Comparison of ENCODE assay signal across 8 cellular contexts in the genomic region with DNA sequence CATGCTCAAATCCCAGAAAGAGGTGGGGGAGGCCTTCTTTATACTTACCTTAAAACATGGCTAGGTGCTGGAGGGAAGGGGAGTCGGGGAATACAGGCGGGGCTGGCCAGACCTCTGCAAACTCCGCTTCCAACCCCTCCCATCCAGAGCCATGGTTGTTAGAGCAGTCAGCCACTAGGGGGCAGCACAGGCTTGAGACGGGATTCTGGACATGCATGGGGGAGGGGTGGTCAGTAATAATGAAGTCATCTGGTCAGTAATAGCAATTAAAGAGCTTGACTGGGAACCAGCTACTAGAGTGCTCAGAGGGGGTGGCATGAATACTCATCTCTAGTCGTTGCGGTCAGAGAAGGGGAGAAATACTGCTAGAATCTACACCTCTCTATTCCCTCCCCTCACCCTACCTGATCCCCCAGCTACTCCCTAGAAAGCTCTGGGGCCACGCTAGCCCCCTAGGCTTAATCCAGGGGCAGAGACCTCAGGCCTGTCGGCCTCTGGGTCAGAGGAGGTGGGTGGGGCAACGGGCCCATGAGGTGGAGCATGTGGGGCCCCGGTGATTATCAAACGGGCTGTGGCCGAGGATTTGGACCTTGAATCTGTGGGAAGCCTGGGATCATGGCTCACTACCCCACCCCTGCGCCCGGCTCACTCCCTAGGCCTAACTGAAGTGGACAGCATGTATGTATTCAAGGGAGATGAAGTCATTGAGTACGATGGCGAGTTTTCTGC. TPM values are rescaled to one million over a fixed set of nuclear protein-coding genes. Genes with fewer than 3 reads are reported as not detected.
DNase-seq lines count a peak whose midpoint lies in the region; ATAC-seq, FAIRE-seq and TF ChIP-seq lines count a peak whose summit lies in the region.

No MANE protein-coding gene starts in this region.

- H3K9me3 ChIP-seq in spleen: no peaks in the 10 kb centered on the region

- no peak overlapping the region for H3K27ac Mint-ChIP-seq in WTC11

- POLR2A ChIA-PET in WTC11 (lab: Charles Lee): interaction anchor here (0.6 to 1.0 kb wide), 3 partner anchors 12 to 31 kb away, joined by 3 to 4 read pairs (median 3); no protein-coding TSS in a partner anchor

- peak; percentile 65 for ATAC-seq in HG02763 (IDR thresholded peaks at IDR 0.05; ENCODE audit: unreplicated experiment)
- peak; percentile 88 for ATAC-seq in WTC11
- ATAC-seq in HG03457 (IDR thresholded peaks at IDR 0.05; ENCODE audit: unreplicated experiment): no peak

- H3K36me3 ChIP-seq in bronchial epithelial cell (ENCODE audit: control insufficient read depth, insufficient read depth, low read length): no peaks in the 10 kb centered on the region
- no peaks in the 10 kb centered on the region for H3K36me3 ChIP-seq in spleen

- 30 to 40% (median 37%) methylated on average over 16 of the region's 16 CpGs for whole genome bisulfite sequencing in spleen, 5 donors

- H3K27me3 Mint-ChIP-seq in WTC11 (ENCODE audit: low read depth): no peaks in the 10 kb centered on the region; the same call in 1 of the 2 replicates

- no peaks in the 10 kb centered on the region for H3K9me3 Mint-ChIP-seq in WTC11

- intact Hi-C loops in spleen (cut with DNase I; ENCODE audit: low total_unique reads): loop anchor here (5.0 kb wide), 2 partner anchors 99 to 184 kb away; no protein-coding TSS in a partner anchor

- peaks cover 0 to 21% (median 12%) of the 10 kb centered on the region in 6 donors for H3K4me1 ChIP-seq in spleen

- H3K36me3 Mint-ChIP-seq in WTC11: no peaks in the 10 kb centered on the region

- FAIRE-seq in bronchial epithelial cell (lab: Jason Lieb, UNC): no peak

- H3K27me3 ChIP-seq in bronchial epithelial cell (ENCODE audit: control insufficient read depth, insufficient read depth, low read length) (no peaks in the 10 kb centered on the region), spleen (replicated peaks in 1 of 7) (no peaks in the 10 kb centered on the region)

- TF ChIP-seq POLR2A in spleen (IDR thresholded peaks at IDR 0.05): no peak

- H3K4me3 Mint-ChIP-seq in WTC11: no peak overlapping the region

- CTCF ChIA-PET in WTC11 (lab: Charles Lee): interaction anchor here (0.5 to 2.4 kb wide), 58 partner anchors 9 to 215 kb away, joined by 3 to 124 read pairs (median 6); partner anchors contain the start of genes ATP1A2, DCAF8, IGSF8 and KCNJ10

- DNase-seq in DMS153 treated with DMSO at 0.1 percent for 48 hours (lab: John Stamatoyannopoulos, UW; ENCODE audit: unreplicated experiment): peak; percentile 86
- peak; percentile 78 for DNase-seq in NCI-H2196 treated with DMSO at 0.1 percent for 48 hours (lab: John Stamatoyannopoulos, UW; ENCODE audit: unreplicated experiment)
- DNase-seq in WTC11 (ENCODE audit: low spot score): peak; percentile 96
- DNase-seq in bronchial epithelial cell (ENCODE audit: low read depth): peak; percentile 74
- DNase-seq in iris pigment epithelial cell (ENCODE audit: low read depth): peak; percentile 70
- DNase-seq in spleen: peak; percentile 93

- TF ChIP-seq CTCF in WTC11 (IDR thresholded peaks at IDR 0.05) (peak; percentile 95), bronchial epithelial cell (IDR thresholded peaks at IDR 0.05; ENCODE audit: insufficient read depth, low read length, severe bottlenecking) (peak; percentile 89), spleen (IDR thresholded peaks at IDR 0.05 in 8 of 11, conservative IDR thresholded peaks at IDR 0.05 in 3 of 11) (peak; percentile 87 to 96 (median 95))

- no peak overlapping the region for H3K4me3 ChIP-seq in bronchial epithelial cell (ENCODE audit: low read depth, low read length)
- no peak overlapping the region for H3K4me3 ChIP-seq in spleen

- peak overlapping the region in 2 of 8 donors; percentile 14 to 28 for H3K27ac ChIP-seq in spleen

- H3K4me1 Mint-ChIP-seq in WTC11: peaks cover 13% of the 10 kb centered on the region

TF ChIP-seq in WTC11, 78 proteins besides CTCF, POLR2A, EP300 and RAD21:
- no peak for TF ChIP-seq ZNF532 (CRISPR knock-in tag; IDR thresholded peaks at IDR 0.05; ENCODE audit: borderline replicate concordance)
- TF ChIP-seq SP1 (CRISPR knock-in tag; conservative IDR thresholded peaks at IDR 0.05): peak; percentile 57
- TF ChIP-seq NFE2L1 (CRISPR knock-in tag; IDR thresholded peaks at IDR 0.05): 0 out of 2 replicates have a peak, but pooled peaks have one; percentile 21
- TF ChIP-seq, protein P1, sequence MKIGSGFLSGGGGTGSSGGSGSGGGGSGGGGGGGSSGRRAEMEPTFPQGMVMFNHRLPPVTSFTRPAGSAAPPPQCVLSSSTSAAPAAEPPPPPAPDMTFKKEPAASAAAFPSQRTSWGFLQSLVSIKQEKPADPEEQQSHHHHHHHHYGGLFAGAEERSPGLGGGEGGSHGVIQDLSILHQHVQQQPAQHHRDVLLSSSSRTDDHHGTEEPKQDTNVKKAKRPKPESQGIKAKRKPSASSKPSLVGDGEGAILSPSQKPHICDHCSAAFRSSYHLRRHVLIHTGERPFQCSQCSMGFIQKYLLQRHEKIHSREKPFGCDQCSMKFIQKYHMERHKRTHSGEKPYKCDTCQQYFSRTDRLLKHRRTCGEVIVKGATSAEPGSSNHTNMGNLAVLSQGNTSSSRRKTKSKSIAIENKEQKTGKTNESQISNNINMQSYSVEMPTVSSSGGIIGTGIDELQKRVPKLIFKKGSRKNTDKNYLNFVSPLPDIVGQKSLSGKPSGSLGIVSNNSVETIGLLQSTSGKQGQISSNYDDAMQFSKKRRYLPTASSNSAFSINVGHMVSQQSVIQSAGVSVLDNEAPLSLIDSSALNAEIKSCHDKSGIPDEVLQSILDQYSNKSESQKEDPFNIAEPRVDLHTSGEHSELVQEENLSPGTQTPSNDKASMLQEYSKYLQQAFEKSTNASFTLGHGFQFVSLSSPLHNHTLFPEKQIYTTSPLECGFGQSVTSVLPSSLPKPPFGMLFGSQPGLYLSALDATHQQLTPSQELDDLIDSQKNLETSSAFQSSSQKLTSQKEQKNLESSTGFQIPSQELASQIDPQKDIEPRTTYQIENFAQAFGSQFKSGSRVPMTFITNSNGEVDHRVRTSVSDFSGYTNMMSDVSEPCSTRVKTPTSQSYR (CRISPR knock-in tag; IDR thresholded peaks at IDR 0.05): peak; percentile 95
- TF ChIP-seq, protein P2, sequence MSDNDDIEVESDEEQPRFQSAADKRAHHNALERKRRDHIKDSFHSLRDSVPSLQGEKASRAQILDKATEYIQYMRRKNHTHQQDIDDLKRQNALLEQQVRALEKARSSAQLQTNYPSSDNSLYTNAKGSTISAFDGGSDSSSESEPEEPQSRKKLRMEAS (CRISPR knock-in tag; IDR thresholded peaks at IDR 0.05): 0 out of 2 replicates have a peak, but pooled peaks have one; percentile 19
- TF ChIP-seq ZNF232 (CRISPR knock-in tag; IDR thresholded peaks at IDR 0.05): 0 out of 2 replicates have a peak, but pooled peaks have one; percentile 24
- TF ChIP-seq MYBL2 (CRISPR knock-in tag; IDR thresholded peaks at IDR 0.05): 0 out of 2 replicates have a peak, but pooled peaks have one; percentile 49
- TF ChIP-seq ELF4 (CRISPR knock-in tag; IDR thresholded peaks at IDR 0.05; ENCODE audit: low read depth): no peak

RNA-seq across cellular contexts. Expression of gene CASQ1, which starts 2.9 kb away (rescaled TPM):
- total RNA-seq in WTC11 (2021) (0.46 to 0.50 TPM (median 0.48 TPM) in 3 replicates), bronchial epithelial cell (not detected in 2 replicates), spleen (1 to 10 TPM in 1 of 7 donors, under 1 TPM in 3, not detected in 3; 0.37 to 1.1 (median 0.91) TPM)
- 1 to 10 TPM in 2 of 3 donors, under 1 TPM in 1; 0.45 to 1.5 (median 1.5) TPM for polyA plus RNA-seq in spleen

RNA-seq across cellular contexts. Expression of gene PEA15, which starts 11.9 kb away (rescaled TPM):
- total RNA-seq in WTC11 (2021) (43.6 to 56.3 TPM (median 46.9 TPM) in 3 replicates), bronchial epithelial cell (38.3 and 44.5 TPM in 2 replicates), spleen (100 to 1,000 TPM in 4 of 7 donors, 10 to 100 TPM in 3; 73.4 to 158 (median 126) TPM)
- polyA plus RNA-seq in spleen: 100 to 1,000 TPM in 1 of 3 donors, 10 to 100 TPM in 2; 80.1 to 167 (median 86.8) TPM

RNA-seq across cellular contexts. Expression of gene ATP1A4, which starts 41.9 kb away (rescaled TPM):
- total RNA-seq in WTC11 (2021) (0.37 to 0.78 TPM (median 0.55 TPM) in 3 replicates), bronchial epithelial cell (not detected in 2 replicates), spleen (1 to 10 TPM in 2 of 7 donors, under 1 TPM in 3, not detected in 2; 0.70 to 2.9 (median 0.97) TPM)
- polyA plus RNA-seq in spleen: 1 to 10 TPM in 1 of 3 donors, under 1 TPM in 2; 0.85 to 2.3 (median 0.93) TPM
